In genomic region chr12:120100630-120101029, GRCh38 we compare ENCODE assay signal across 9 cellular contexts. TPM values are rescaled to one million over a fixed set of nuclear protein-coding genes. Genes with fewer than 3 reads are reported as not detected.
DNase-seq lines count a peak whose midpoint lies in the region; ATAC-seq, FAIRE-seq and TF ChIP-seq lines count a peak whose summit lies in the region.
"Had no signal": no experiment of that assay in that cellular context is flagged by ENCODE, and none has a peak within 500 bp of the region (broad histone marks: within the 10 kb centered on the region; RNA-seq: fewer than 3 reads in every experiment).

No MANE protein-coding gene starts in this region.

- CTCF ChIA-PET in WTC11 (lab: Charles Lee) = interaction anchor here (0.6 to 0.9 kb wide), 2 partner anchors 16 to 162 kb away, joined by 3 to 5 read pairs; partner anchors contain the start of gene RAB35

- intact Hi-C loops in head of caudate nucleus (cut with DNase I) = no loop called here

- no peaks in the 10 kb centered on the region for H3K9me3 ChIP-seq in small intestine (ENCODE audit: control insufficient read depth, low read depth)

- no peak overlapping the region for H3K4me3 Mint-ChIP-seq in WTC11

- no peak overlapping the region for H3K27ac ChIP-seq in small intestine (ENCODE audit: low read depth in 1 of 2, low read length in 1 of 2)

- DNase-seq in DMS79 (lab: John Stamatoyannopoulos, UW) (peak; percentile 87), WTC11 (ENCODE audit: low spot score) (no peak), head of caudate nucleus (peak; percentile 57 to 92 (median 79)), pulmonary artery endothelial cell (ENCODE audit: low read depth, low spot score) (peak; percentile 41), small intestine (no peak), COLO829 (ENCODE audit: low spot score) (no peak)
- DNase-seq in activated effector memory CD4-positive, alpha-beta T cell treated with anti-CD3 and anti-CD28 coated beads, Interleukin-2, amount 50 U/mL, for 16 hours = no peak
- DNase-seq in activated CD4-positive, CD25-positive, alpha-beta regulatory T cell treated with anti-CD3 and anti-CD28 coated beads, Interleukin-2, amount 50 U/mL, for 72 hours = no peak
- DNase-seq: NCI-H1694 had no signal

- peaks cover 0 to 8% of the 10 kb centered on the region in 2 donors for H3K4me1 ChIP-seq in small intestine (ENCODE audit: control insufficient read depth in 2 of 2, insufficient read depth in 1 of 2, low read depth in 1 of 2, low read length in 1 of 2)

- POLR2A ChIA-PET in WTC11 (lab: Charles Lee) = no interaction called here

- peaks cover 20% of the 10 kb centered on the region for H3K36me3 Mint-ChIP-seq in WTC11

- no peak for FAIRE-seq in small intestine (lab: Jason Lieb, UNC)

- ATAC-seq in WTC11 = no peak

- TF ChIP-seq CTCF in WTC11 (IDR thresholded peaks at IDR 0.05) = no peak

- no peaks in the 10 kb centered on the region for H3K27me3 Mint-ChIP-seq in WTC11 (ENCODE audit: low read depth)

- no peaks in the 10 kb centered on the region for H3K27me3 ChIP-seq in small intestine (ENCODE audit: control insufficient read depth in 2 of 2, insufficient read depth in 2 of 2, low read length in 2 of 2)

- WGBS in small intestine, 3 donors = 63 to 82% (median 74%) methylated on average over 21 of the region's 21 CpGs

- no peaks in the 10 kb centered on the region for H3K9me3 Mint-ChIP-seq in WTC11

- peak overlapping the region; percentile 78; the same call in 1 of the 2 replicates for H3K27ac Mint-ChIP-seq in WTC11

- peaks cover 20 to 26% of the 10 kb centered on the region in 2 donors for H3K36me3 ChIP-seq in small intestine (ENCODE audit: control insufficient read depth in 2 of 2, insufficient read depth in 2 of 2, low read length in 2 of 2)

- peaks cover 20% of the 10 kb centered on the region for H3K4me1 Mint-ChIP-seq in WTC11

- no peak overlapping the region for H3K4me3 ChIP-seq in small intestine (ENCODE audit: low read depth in 1 of 2, low read length in 2 of 2)

TF ChIP-seq in WTC11, 78 proteins besides CTCF, POLR2A, EP300 and RAD21:
- no peak for TF ChIP-seq ESRRA (CRISPR knock-in tag; IDR thresholded peaks at IDR 0.05; ENCODE audit: borderline replicate concordance)
- no peak for TF ChIP-seq GTF2I (CRISPR knock-in tag; conservative IDR thresholded peaks at IDR 0.05)
- no peak for TF ChIP-seq TP53 (CRISPR knock-in tag; IDR thresholded peaks at IDR 0.05)
- TF ChIP-seq AFF4 (CRISPR knock-in tag; IDR thresholded peaks at IDR 0.05; ENCODE audit: borderline replicate concordance) = no peak
TF ChIP-seq in WTC11: peak in this region for 0.

RNA-seq across cellular contexts. Expression of gene RAB35, which starts 15.9 kb away (rescaled TPM):
- total RNA-seq in WTC11 (2021) (44.2 to 47.6 TPM (median 44.5 TPM) in 3 replicates), pulmonary artery endothelial cell (52.7 and 57.8 TPM in 2 replicates)
- polyA plus RNA-seq in small intestine = 10 to 100 TPM; 21.5 to 31.9 (median 22.7) TPM

Comparison
In these comparisons a context has a peak if more than half of its experiments do, and no peak if none do; other contexts are left out.
1. DNase-seq: peak in DMS79 (single experiment), head of caudate nucleus (42 of 42) and pulmonary artery endothelial cell (single experiment); none in WTC11 (single experiment), activated effector memory CD4-positive, alpha-beta T cell treated with anti-CD3 and anti-CD28 coated beads, Interleukin-2, amount 50 U/mL, for 16 hours (single experiment), activated CD4-positive, CD25-positive, alpha-beta regulatory T cell treated with anti-CD3 and anti-CD28 coated beads, Interleukin-2, amount 50 U/mL, for 72 hours (single experiment), small intestine (single experiment) and COLO829 (single experiment).